Comparison of ENCODE assay signal across 19 cellular contexts in the genomic region with DNA sequence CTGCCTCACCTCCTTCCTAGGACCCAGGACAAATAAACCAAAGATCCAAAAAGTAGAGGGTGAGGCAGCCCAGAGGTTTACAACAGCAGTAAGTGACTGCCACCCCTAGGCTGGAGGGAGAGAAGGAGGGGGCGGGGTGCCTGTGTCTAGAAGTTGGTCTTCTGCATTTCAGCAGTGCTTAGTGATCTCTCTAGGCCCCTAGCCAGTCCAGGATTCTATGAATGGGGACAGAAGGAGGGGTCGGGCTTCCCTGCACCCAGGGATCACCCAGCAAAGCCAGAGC.
A peak's percentile ranks its signal among the peaks of the same experiment; 100 is the strongest.
DNase-seq lines count a peak whose midpoint lies in the region; ATAC-seq, FAIRE-seq and TF ChIP-seq lines count a peak whose summit lies in the region.
"Had no signal": no experiment of that assay in that cellular context is flagged by ENCODE, and none has a peak within 500 bp of the region (broad histone marks: within the 10 kb centered on the region; RNA-seq: fewer than 3 reads in every experiment).

No MANE protein-coding gene starts in this region.

- H3K9me3 ChIP-seq in kidney (ENCODE audit: control insufficient read depth in 1 of 2, low read length in 2 of 2), result no peaks in the 10 kb centered on the region
- H3K9me3 ChIP-seq: SJCRH30, thoracic aorta had no signal

- H3K9ac ChIP-seq in kidney (ENCODE audit: low read length in 2 of 2), result no peak overlapping the region

- TF ChIP-seq CTCF in coronary artery (IDR thresholded peaks at IDR 0.05), result no peak
- no peak for TF ChIP-seq CTCF in kidney (IDR thresholded peaks at IDR 0.05; ENCODE audit: borderline replicate concordance, extremely low read depth, insufficient read depth)

- H3K9me3 Mint-ChIP-seq in activated naive CD8-positive, alpha-beta T cell (ENCODE audit: low read depth), result no peaks in the 10 kb centered on the region
- H3K9me3 Mint-ChIP-seq in activated naive CD8-positive, alpha-beta T cell treated with anti-CD3 and anti-CD28 coated beads for 36 hours, result no peaks in the 10 kb centered on the region
- no peaks in the 10 kb centered on the region for H3K9me3 Mint-ChIP-seq in dendritic cell treated with granulocyte-macrophage colony-stimulating factor and Interleukin-4, amounts not matched to agents 40 ng/mL and 50 ng/mL, for 4 days
- no peaks in the 10 kb centered on the region for H3K9me3 Mint-ChIP-seq in stimulated activated memory B cell treated with anti-CD40 and anti-IgM and Interleukin-4, amounts not matched to agents 10 μg/mL and 1 μg/mL and 100 μg/mL, for 72 hours

- peaks cover 0 to 4% of the 10 kb centered on the region in 2 donors for H3K4me1 ChIP-seq in kidney (ENCODE audit: control insufficient read depth in 1 of 2, insufficient read depth in 1 of 2, low read depth in 1 of 2, low read length in 2 of 2)
- H3K4me1 ChIP-seq: SJCRH30 had no signal

- H3K36me3 Mint-ChIP-seq in activated naive CD8-positive, alpha-beta T cell, result no peaks in the 10 kb centered on the region
- no peaks in the 10 kb centered on the region for H3K36me3 Mint-ChIP-seq in activated naive CD8-positive, alpha-beta T cell treated with anti-CD3 and anti-CD28 coated beads for 36 hours
- H3K36me3 Mint-ChIP-seq in dendritic cell treated with granulocyte-macrophage colony-stimulating factor and Interleukin-4, amounts not matched to agents 40 ng/mL and 50 ng/mL, for 4 days (ENCODE audit: low read depth), result peaks cover 28% of the 10 kb centered on the region
- H3K36me3 Mint-ChIP-seq in stimulated activated memory B cell treated with anti-CD40 and anti-IgM and Interleukin-4, amounts not matched to agents 10 μg/mL and 1 μg/mL and 100 μg/mL, for 72 hours, result no peaks in the 10 kb centered on the region

- H3K27me3 Mint-ChIP-seq in activated naive CD8-positive, alpha-beta T cell, result no peaks in the 10 kb centered on the region
- H3K27me3 Mint-ChIP-seq in activated naive CD8-positive, alpha-beta T cell treated with anti-CD3 and anti-CD28 coated beads for 36 hours, result no peaks in the 10 kb centered on the region
- no peaks in the 10 kb centered on the region for H3K27me3 Mint-ChIP-seq in dendritic cell treated with granulocyte-macrophage colony-stimulating factor and Interleukin-4, amounts not matched to agents 40 ng/mL and 50 ng/mL, for 4 days
- H3K27me3 Mint-ChIP-seq in stimulated activated memory B cell treated with anti-CD40 and anti-IgM and Interleukin-4, amounts not matched to agents 10 μg/mL and 1 μg/mL and 100 μg/mL, for 72 hours, result no peaks in the 10 kb centered on the region

- no peak overlapping the region for H3K4me3 Mint-ChIP-seq in activated naive CD8-positive, alpha-beta T cell
- no peak overlapping the region for H3K4me3 Mint-ChIP-seq in activated naive CD8-positive, alpha-beta T cell treated with anti-CD3 and anti-CD28 coated beads for 36 hours
- H3K4me3 Mint-ChIP-seq in dendritic cell treated with granulocyte-macrophage colony-stimulating factor and Interleukin-4, amounts not matched to agents 40 ng/mL and 50 ng/mL, for 4 days, result no peak overlapping the region
- no peak overlapping the region for H3K4me3 Mint-ChIP-seq in stimulated activated memory B cell treated with anti-CD40 and anti-IgM and Interleukin-4, amounts not matched to agents 10 μg/mL and 1 μg/mL and 100 μg/mL, for 72 hours

- intact Hi-C loops in dendritic cell treated with granulocyte-macrophage colony-stimulating factor and Interleukin-4, amounts not matched to agents 40 ng/mL and 50 ng/mL, for 4 days (cut with micrococcal nuclease), result loop anchor here (1.0 kb wide), 1 partner anchor 36 kb away; no protein-coding TSS in a partner anchor
- intact Hi-C loops in kidney (cut with DNase I), result no loop called here

- no peak for DNase-seq in activated naive CD8-positive, alpha-beta T cell treated with anti-CD3 and anti-CD28 coated beads for 36 hours
- peak; percentile 54 for DNase-seq in NCI-H69 (lab: John Stamatoyannopoulos, UW)
- DNase-seq in coronary artery (ENCODE audit: low spot score), result no peak
- DNase-seq in kidney, result no peak
- DNase-seq: activated CD4-positive, CD25-positive, alpha-beta regulatory T cell treated with anti-CD3 and anti-CD28 coated beads, Interleukin-2, amount 50 U/mL, for 72 hours; glutamatergic neuron; GOT3; midbrain; PC-9; retina; SJCRH30; stimulated activated CD4-positive, alpha-beta T cell treated with anti-CD3 and anti-CD28 coated beads, Interleukin-12 subunit alpha, Interleukin-12 subunit beta, amount 100 ng/mL, for 4 hours had no signal

- no peak overlapping the region for H3K27ac ChIP-seq in coronary artery
- H3K27ac ChIP-seq in kidney (ENCODE audit: low read depth in 2 of 2, low read length in 2 of 2), result no peak overlapping the region
- H3K27ac ChIP-seq: PC-9, SJCRH30, thoracic aorta had no signal

- H3K4me1 Mint-ChIP-seq in activated naive CD8-positive, alpha-beta T cell (ENCODE audit: low read depth), result peaks cover 10% of the 10 kb centered on the region
- H3K4me1 Mint-ChIP-seq in activated naive CD8-positive, alpha-beta T cell treated with anti-CD3 and anti-CD28 coated beads for 36 hours, result peaks cover 20% of the 10 kb centered on the region
- peaks cover 66% of the 10 kb centered on the region for H3K4me1 Mint-ChIP-seq in dendritic cell treated with granulocyte-macrophage colony-stimulating factor and Interleukin-4, amounts not matched to agents 40 ng/mL and 50 ng/mL, for 4 days (ENCODE audit: low read depth)
- H3K4me1 Mint-ChIP-seq in stimulated activated memory B cell treated with anti-CD40 and anti-IgM and Interleukin-4, amounts not matched to agents 10 μg/mL and 1 μg/mL and 100 μg/mL, for 72 hours, result peaks cover 25% of the 10 kb centered on the region

- H3K4me3 ChIP-seq in coronary artery (no peak overlapping the region), kidney (ENCODE audit: low read length in 2 of 2) (no peak overlapping the region)
- H3K4me3 ChIP-seq: PC-9, SJCRH30, thoracic aorta had no signal

- peak; percentile 52 for ATAC-seq in stimulated activated memory B cell treated with anti-CD40 and anti-IgM and Interleukin-4, amounts not matched to agents 10 μg/mL and 1 μg/mL and 100 μg/mL, for 72 hours
- no peak for ATAC-seq in activated CD4-positive, CD25-positive, alpha-beta regulatory T cell treated with anti-CD3 and anti-CD28 coated beads, Interleukin-2, amount 50 U/mL, for 24 hours
- ATAC-seq: left lobe of liver had no signal

- FAIRE-seq in kidney (lab: Jason Lieb, UNC), result no peak
- FAIRE-seq: HTR-8/SVneo had no signal

- H3K27ac Mint-ChIP-seq in activated naive CD8-positive, alpha-beta T cell, result peak overlapping the region; percentile 3
- H3K27ac Mint-ChIP-seq in activated naive CD8-positive, alpha-beta T cell treated with anti-CD3 and anti-CD28 coated beads for 36 hours, result no peak overlapping the region
- peak overlapping the region; percentile 97 for H3K27ac Mint-ChIP-seq in dendritic cell treated with granulocyte-macrophage colony-stimulating factor and Interleukin-4, amounts not matched to agents 40 ng/mL and 50 ng/mL, for 4 days
- no peak overlapping the region for H3K27ac Mint-ChIP-seq in stimulated activated memory B cell treated with anti-CD40 and anti-IgM and Interleukin-4, amounts not matched to agents 10 μg/mL and 1 μg/mL and 100 μg/mL, for 72 hours

- no peaks in the 10 kb centered on the region for H3K36me3 ChIP-seq in kidney (ENCODE audit: control insufficient read depth in 1 of 2, insufficient read depth in 2 of 2, low read length in 2 of 2)
- H3K36me3 ChIP-seq: SJCRH30, thoracic aorta had no signal

Comparison
In these comparisons a context has a peak if more than half of its experiments do, and no peak if none do; other contexts are left out.
1. H3K27ac Mint-ChIP-seq: peak in activated naive CD8-positive, alpha-beta T cell (single experiment) and dendritic cell treated with granulocyte-macrophage colony-stimulating factor and Interleukin-4, amounts not matched to agents 40 ng/mL and 50 ng/mL, for 4 days (single experiment); none in activated naive CD8-positive, alpha-beta T cell treated with anti-CD3 and anti-CD28 coated beads for 36 hours (single experiment) and stimulated activated memory B cell treated with anti-CD40 and anti-IgM and Interleukin-4, amounts not matched to agents 10 μg/mL and 1 μg/mL and 100 μg/mL, for 72 hours (single experiment).